ENCODE assay signal across 10 cellular contexts in genomic region chr12:70426620-70427019, GRCh38.
"Had no signal": no experiment of that assay in that cellular context is flagged by ENCODE, and none has a peak within 500 bp of the region (broad histone marks: within the 10 kb centered on the region; RNA-seq: fewer than 3 reads in every experiment).

No MANE protein-coding gene starts in this region.

- DNase-seq: GM23248, GOT3, H7, HFFc6, Kasumi-1, KBM-7 had no signal

- FAIRE-seq: HTR-8/SVneo had no signal

- H3K27ac ChIP-seq: KMS-11 had no signal

- H3K4me1 ChIP-seq: HAP-1 had no signal

- H2AFZ ChIP-seq: GM23248 had no signal

- H3K9me3 ChIP-seq: HAP-1 had no signal

- ATAC-seq: HCT116 had no signal

- H3K36me3 ChIP-seq: HAP-1 had no signal

- H3K9ac ChIP-seq: GM23248, KMS-11 had no signal

- H3K4me3 ChIP-seq: GM23248, HAP-1 had no signal

- H3K4me2 ChIP-seq: KMS-11 had no signal
